ENCODE assay signal across 17 cellular contexts in genomic region chr2:83342860-83343329, GRCh38.
A peak's percentile ranks its signal among the peaks of the same experiment; 100 is the strongest.
DNase-seq lines count a peak whose midpoint lies in the region; ATAC-seq, FAIRE-seq and TF ChIP-seq lines count a peak whose summit lies in the region.
"Had no signal": no experiment of that assay in that cellular context is flagged by ENCODE, and none has a peak within 500 bp of the region (broad histone marks: within the 10 kb centered on the region; RNA-seq: fewer than 3 reads in every experiment).

No MANE protein-coding gene starts in this region.

- 71% methylated on average over 2 of the region's 2 CpGs for WGBS in HepG2 (ENCODE audit: low lambda C conversion rate)
- 87% methylated on average over 2 of the region's 2 CpGs for WGBS in right lobe of liver (ENCODE audit: insufficient coverage, low coverage, low lambda C conversion rate, missing lambda C conversion rate)

- ATAC-seq in HepG2 (peak; percentile 80), right lobe of liver (no peak), foreskin keratinocyte (peak; percentile 26), GM18498 (IDR thresholded peaks at IDR 0.05; ENCODE audit: unreplicated experiment) (no peak)
- ATAC-seq: body of pancreas, GM12878, left cardiac atrium had no signal

- no peaks in the 10 kb centered on the region for H3K79me2 ChIP-seq in HepG2 (ENCODE audit: insufficient read depth, low read length)

- H3K4me3 ChIP-seq in HepG2 (replicated peaks in 1 of 3; ENCODE audit: insufficient read depth in 1 of 3, low read depth in 2 of 3, low read length in 3 of 3) (no peak overlapping the region), right lobe of liver (no peak overlapping the region)
- H3K4me3 ChIP-seq: body of pancreas, GM12878, Peyer's patch, psoas muscle, thoracic aorta had no signal

- peaks cover 38% of the 10 kb centered on the region for H3K9me3 ChIP-seq in HepG2 (ENCODE audit: low read length)
- H3K9me3 ChIP-seq in right lobe of liver: no peaks in the 10 kb centered on the region
- H3K9me3 ChIP-seq: body of pancreas, Peyer's patch, psoas muscle, thoracic aorta had no signal

- H3K4me2 ChIP-seq in HepG2 (ENCODE audit: low read depth, low read length): no peak overlapping the region

- DNase-seq in HepG2 (ENCODE audit: low spot score) (no peak), right lobe of liver (no peak), RKO (ENCODE audit: low spot score) (peak; percentile 2), foreskin keratinocyte (no peak), hepatic stellate cell (ENCODE audit: low spot score) (no peak), NCI-H446 treated with DMSO at 0.1 percent for 48 hours (lab: John Stamatoyannopoulos, UW) (no peak)
- DNase-seq: activated CD4-positive, alpha-beta T cell treated with anti-CD3 and anti-CD28 coated beads, Interleukin-2, amount 50 U/mL, for 4 hours; activated gamma-delta T cell; body of pancreas; HFFc6; hypothalamus; left cardiac atrium; Peyer's patch; psoas muscle had no signal

- H3K36me3 ChIP-seq in HepG2 (replicated peaks in 1 of 2; ENCODE audit: control insufficient read depth in 1 of 2, insufficient read depth in 2 of 2, low read length in 2 of 2) (no peaks in the 10 kb centered on the region), right lobe of liver (no peaks in the 10 kb centered on the region)
- H3K36me3 ChIP-seq: Peyer's patch, thoracic aorta had no signal

- no peak for TF ChIP-seq POLR2A in HepG2 (IDR thresholded peaks at IDR 0.05; ENCODE audit: insufficient read depth in 1 of 2, low read depth in 2 of 2, low read length in 2 of 2)
- TF ChIP-seq POLR2A in right lobe of liver (IDR thresholded peaks at IDR 0.05): no peak

- POLR2A ChIA-PET in HepG2 (lab: Yijun Ruan, JAX): no interaction called here

- intact Hi-C loops in HepG2 (cut with micrococcal nuclease; ENCODE audit: unreplicated experiment): no loop called here
- intact Hi-C loops in right lobe of liver (cut with DNase I): no loop called here

- FAIRE-seq in HepG2 (lab: Jason Lieb, UNC): no peak
- FAIRE-seq: GM12878 had no signal

- TF ChIP-seq RAD21 in HepG2 (CRISPR knock-in tag; IDR thresholded peaks at IDR 0.05): no peak

- in situ Hi-C loops in HepG2 (cut with HindIII; ENCODE audit: extremely low pct_ligation_motif_present, low pct_unique_long_range_greater_than_20kb): no loop called here

- H3K9ac ChIP-seq in HepG2 (ENCODE audit: insufficient read depth, low read depth, low read length): no peak overlapping the region

- H3K27ac ChIP-seq in HepG2 (ENCODE audit: extremely low read length, insufficient read depth, low read length) (no peak overlapping the region), right lobe of liver (no peak overlapping the region), foreskin keratinocyte (no peak overlapping the region)
- H3K27ac ChIP-seq: body of pancreas, Peyer's patch, psoas muscle, thoracic aorta had no signal

- H2AFZ ChIP-seq in HepG2 (ENCODE audit: low read length): no peak overlapping the region

- no TSS peak for BruUV-seq in HepG2 (replicated peaks; lab: Mats Ljungman, UMichigan)

- H3K4me1 ChIP-seq in HepG2 (ENCODE audit: insufficient read depth, low read length) (no peaks in the 10 kb centered on the region), right lobe of liver (no peaks in the 10 kb centered on the region), foreskin keratinocyte (no peaks in the 10 kb centered on the region)
- H3K4me1 ChIP-seq: body of pancreas, Peyer's patch, psoas muscle had no signal

- H4K20me1 ChIP-seq in HepG2 (ENCODE audit: insufficient read depth, low read length): no peaks in the 10 kb centered on the region

- no peaks in the 10 kb centered on the region for H3K27me3 ChIP-seq in HepG2 (ENCODE audit: control insufficient read depth in 1 of 2, insufficient read depth in 2 of 2, low read length in 2 of 2)
- no peaks in the 10 kb centered on the region for H3K27me3 ChIP-seq in right lobe of liver
- H3K27me3 ChIP-seq in foreskin keratinocyte: no peaks in the 10 kb centered on the region
- H3K27me3 ChIP-seq: body of pancreas, Peyer's patch had no signal

- TF ChIP-seq EP300 in HepG2 (IDR thresholded peaks at IDR 0.05; ENCODE audit: low read depth in 2 of 2, low read length in 2 of 2) (no peak), HepG2 (CRISPR knock-in tag; IDR thresholded peaks at IDR 0.05; ENCODE audit: borderline replicate concordance) (no peak)

- TF ChIP-seq CTCF in HepG2 (CRISPR knock-in tag; IDR thresholded peaks at IDR 0.05) (no peak), right lobe of liver (IDR thresholded peaks at IDR 0.05) (no peak), foreskin keratinocyte (conservative IDR thresholded peaks at IDR 0.05) (no peak)

- CTCF ChIA-PET in HepG2 (lab: Yijun Ruan, JAX; ENCODE audit: low intra/inter-chr PET ratio, low total read pairs): no interaction called here

TF ChIP-seq in HepG2, 621 proteins besides CTCF, POLR2A, EP300 and RAD21:
- TF ChIP-seq MAFK (conservative IDR thresholded peaks at IDR 0.05 in 1 of 2, IDR thresholded peaks at IDR 0.05 in 1 of 2; ENCODE audit: low read length in 2 of 2) (no peak), NCOA1 (CRISPR knock-in tag; IDR thresholded peaks at IDR 0.05) (no peak), RNF219 (CRISPR knock-in tag; IDR thresholded peaks at IDR 0.05) (no peak), RXRA (CRISPR knock-in tag; IDR thresholded peaks at IDR 0.05) (no peak), TSC22D2 (CRISPR knock-in tag; IDR thresholded peaks at IDR 0.05; ENCODE audit: borderline replicate concordance) (no peak), THRA (CRISPR knock-in tag; IDR thresholded peaks at IDR 0.05; ENCODE audit: borderline replicate concordance) (no peak), ZNF562 (CRISPR knock-in tag; IDR thresholded peaks at IDR 0.05; ENCODE audit: borderline replicate concordance) (no peak), TRIM22 (IDR thresholded peaks at IDR 0.05) (no peak)

Comparison
In these comparisons a context has a peak if more than half of its experiments do, and no peak if none do; other contexts are left out.
1. ATAC-seq: peak in HepG2 (single experiment) and foreskin keratinocyte (single experiment); none in right lobe of liver (0 of 4) and GM18498 (single experiment).